8 cellular contexts compared by ENCODE assay signal in genomic region chr15:43133429-43134156, GRCh38. TPM values are rescaled to one million over a fixed set of nuclear protein-coding genes. Genes with fewer than 3 reads are reported as not detected.
DNase-seq lines count a peak whose midpoint lies in the region; ATAC-seq and TF ChIP-seq lines count a peak whose summit lies in the region.

Gene TMEM62 (plus strand): TSS chr15:43133586. CDS start chr15:43133803, 217 bp downstream.

- DNase-seq in NCI-H1417 (lab: John Stamatoyannopoulos, UW): peak; percentile 63 to 81 (median 76)
- DNase-seq in NCI-H1417 treated with DMSO at 0.1 percent for 48 hours (lab: John Stamatoyannopoulos, UW): no peak
- DNase-seq in NCI-H1930 (lab: John Stamatoyannopoulos, UW): peak; percentile 19 to 55
- peak; percentile 77 for DNase-seq in UCSD-AML1 (lab: John Stamatoyannopoulos, UW; ENCODE audit: unreplicated experiment)
- DNase-seq in brain microvascular endothelial cell: peak; percentile 38
- peak; percentile 67 to 83 for DNase-seq in gastrocnemius medialis

- H3K9me3 ChIP-seq in iPS-15b (ENCODE audit: control insufficient read depth, insufficient read depth, low read length) (no peaks in the 10 kb centered on the region), gastrocnemius medialis (no peaks in the 10 kb centered on the region)

- H3K4me3 ChIP-seq in brain microvascular endothelial cell (ENCODE audit: low read depth, low read length) (peak within 1 kb of the TSS; percentile 71), iPS-15b (ENCODE audit: low read depth, low read length) (peak within 1 kb of the TSS; percentile 89), gastrocnemius medialis (peak within 1 kb of the TSS; percentile 70 to 89 (median 74))

- peak within 1 kb of the TSS; percentile 80 for H3K9ac ChIP-seq in iPS-15b (ENCODE audit: low read depth, low read length)

- ATAC-seq in HG02763 (IDR thresholded peaks at IDR 0.05; ENCODE audit: unreplicated experiment) (peak; percentile 92), gastrocnemius medialis (peak; percentile 86 to 95)

- TF ChIP-seq CTCF in brain microvascular endothelial cell (IDR thresholded peaks at IDR 0.05; ENCODE audit: low read depth, low read length, missing control alignments) (no peak), gastrocnemius medialis (IDR thresholded peaks at IDR 0.05 in 4 of 5, conservative IDR thresholded peaks at IDR 0.05 in 1 of 5) (peak in 2 of 5 experiments; percentile 8 to 10)

- in situ Hi-C loops in brain microvascular endothelial cell (cut with HindIII; ENCODE audit: low pct_ligation_motif_present, low sequenced_read_pairs): no loop called here
- in situ Hi-C loops in gastrocnemius medialis (cut with MboI; ENCODE audit: low sequenced_read_pairs in 4 of 4): no loop called here

- peak within 1 kb of the TSS; percentile 42 for H3K27ac ChIP-seq in brain microvascular endothelial cell
- peak within 1 kb of the TSS; percentile 70 to 84 (median 79) for H3K27ac ChIP-seq in gastrocnemius medialis

- H3K27me3 ChIP-seq in brain microvascular endothelial cell (replicated peaks) (no peaks in the 10 kb centered on the region), iPS-15b (ENCODE audit: control insufficient read depth, insufficient read depth, low read length) (peaks cover 15% of the 10 kb centered on the region), gastrocnemius medialis (no peaks in the 10 kb centered on the region)

- TF ChIP-seq POLR2A in gastrocnemius medialis (IDR thresholded peaks at IDR 0.05): peak; percentile 65

- intact Hi-C loops in gastrocnemius medialis (cut with DNase I; ENCODE audit: low total_unique reads): no loop called here

- no peaks in the 10 kb centered on the region for H3K36me3 ChIP-seq in brain microvascular endothelial cell (replicated peaks)
- H3K36me3 ChIP-seq in iPS-15b (ENCODE audit: control insufficient read depth, insufficient read depth, low read length): peaks cover 5% of the 10 kb centered on the region
- peaks cover 0 to 27% of the 10 kb centered on the region in 2 donors for H3K36me3 ChIP-seq in gastrocnemius medialis

- H3K4me1 ChIP-seq in iPS-15b (ENCODE audit: control insufficient read depth, insufficient read depth, low read length) (no peaks in the 10 kb centered on the region), gastrocnemius medialis (peaks cover 13 to 14% of the 10 kb centered on the region in 2 donors)

RNA-seq across cellular contexts. Expression of gene TMEM62, which starts in this region (rescaled TPM):
- total RNA-seq in gastrocnemius medialis: 10 to 100 TPM; 13.1 to 16.7 (median 16.3) TPM
